In the genomic region with DNA sequence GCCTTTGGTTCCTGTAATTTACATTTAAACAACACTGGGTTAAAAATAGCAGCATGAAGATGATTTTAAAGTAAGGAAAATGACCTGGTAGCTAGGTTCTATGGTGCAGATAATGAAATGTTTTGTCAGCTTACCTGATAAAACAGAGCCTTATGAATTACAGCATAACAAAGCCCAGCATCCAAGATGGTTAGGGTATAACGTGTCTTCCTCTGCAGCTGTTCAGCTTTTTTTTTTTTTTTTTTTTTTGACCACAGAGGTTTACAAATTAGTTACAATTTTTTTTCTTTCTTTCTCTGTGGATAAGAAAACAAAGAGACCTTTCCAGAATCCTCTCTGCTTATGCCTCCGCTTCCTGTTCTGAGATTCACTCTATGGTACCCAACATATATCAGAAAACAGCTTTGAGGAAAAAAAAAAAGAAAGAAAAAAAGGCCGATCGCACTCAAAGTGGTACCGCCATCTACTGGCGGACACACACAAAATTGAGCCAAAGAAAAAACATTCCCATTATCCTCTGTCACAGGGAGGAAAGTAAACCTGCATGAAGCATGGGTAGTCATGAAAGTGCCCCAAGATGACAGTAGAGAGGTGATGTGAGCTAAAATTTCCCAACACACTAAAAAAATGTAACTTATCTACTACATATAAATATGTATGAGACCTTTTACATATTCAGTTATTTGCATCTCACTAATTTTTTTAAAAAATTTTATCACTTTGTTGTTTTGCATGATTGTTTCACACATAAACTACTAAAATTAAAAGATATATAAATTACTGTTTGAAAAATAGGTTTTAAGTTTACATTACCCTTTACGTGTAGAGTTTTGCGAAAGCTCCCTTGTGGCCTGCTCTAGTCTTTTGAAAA, we compare ENCODE assay signal across 8 cellular contexts. TPM values are rescaled to one million over a fixed set of nuclear protein-coding genes. Genes with fewer than 3 reads are reported as not detected.
DNase-seq lines count a peak whose midpoint lies in the region; ATAC-seq and TF ChIP-seq lines count a peak whose summit lies in the region.

Gene SCN3A (minus strand): TSS at position 362 of the 871 bp plus-strand sequence. CDS start 27,656 bp downstream, outside the sequence.

- WGBS in spleen, 5 donors: 20 to 24% (median 23%) methylated on average over 8 of the region's 8 CpGs

- intact Hi-C loops in spleen (cut with DNase I; ENCODE audit: low total_unique reads): no loop called here

- H3K9ac ChIP-seq in BLaER1 treated with 17β-estradiol and CSF1 and Interleukin-3, amounts not matched to agents 10 nM and 100 nM: no peak within 1 kb of the TSS; a peak in 1 of 22 replicates

- H3K27ac Mint-ChIP-seq in activated CD8-positive, alpha-beta T cell treated with anti-CD3 and anti-CD28 coated beads, Interleukin-2, amount 10 ng/mL, durations not matched to agents 7 days and 5 days: no peak within 1 kb of the TSS
- no peak within 1 kb of the TSS for H3K27ac Mint-ChIP-seq in stimulated activated effector memory CD8-positive, alpha-beta T cell treated with anti-CD3 and anti-CD28 coated beads, Interleukin-12 subunit alpha, Interleukin-12 subunit beta, amount 100 ng/mL, for 72 hours

- peak; percentile 16 for DNase-seq in NCI-H2107 (lab: John Stamatoyannopoulos, UW)
- peak; percentile 28 for DNase-seq in activated CD8-positive, alpha-beta T cell treated with anti-CD3 and anti-CD28 coated beads, Interleukin-2, amount 10 ng/mL, durations not matched to agents 7 days and 5 days
- DNase-seq in hippocampal formation (lab: John Stamatoyannopoulos, UW): peak; percentile 9 to 54
- no peak for DNase-seq in spleen
- DNase-seq in stimulated activated effector memory CD8-positive, alpha-beta T cell treated with anti-CD3 and anti-CD28 coated beads, Interleukin-12 subunit alpha, Interleukin-12 subunit beta, amount 100 ng/mL, for 72 hours (ENCODE audit: low spot score in 2 of 2): no peak

- ATAC-seq in GM18511 (IDR thresholded peaks at IDR 0.05; ENCODE audit: unreplicated experiment) (peak; percentile 70), HG03039 (IDR thresholded peaks at IDR 0.05; ENCODE audit: unreplicated experiment) (peak; percentile 43)
- ATAC-seq in activated CD8-positive, alpha-beta T cell treated with anti-CD3 and anti-CD28 coated beads, Interleukin-2, amount 10 ng/mL, durations not matched to agents 7 days and 5 days: no peak
- no peak for ATAC-seq in stimulated activated effector memory CD8-positive, alpha-beta T cell treated with anti-CD3 and anti-CD28 coated beads, Interleukin-12 subunit alpha, Interleukin-12 subunit beta, amount 100 ng/mL, for 72 hours

- POLR2A ChIA-PET in activated CD8-positive, alpha-beta T cell treated with anti-CD3 and anti-CD28 coated beads, Interleukin-2, amount 10 ng/mL, durations not matched to agents 7 days and 5 days (lab: Charles Lee): no interaction called here

- no peaks in the 10 kb centered on the region for H3K27me3 Mint-ChIP-seq in activated CD8-positive, alpha-beta T cell treated with anti-CD3 and anti-CD28 coated beads, Interleukin-2, amount 10 ng/mL, durations not matched to agents 7 days and 5 days (ENCODE audit: low read depth)

- no peaks in the 10 kb centered on the region for H3K9me3 Mint-ChIP-seq in activated CD8-positive, alpha-beta T cell treated with anti-CD3 and anti-CD28 coated beads, Interleukin-2, amount 10 ng/mL, durations not matched to agents 7 days and 5 days (ENCODE audit: insufficient read depth)
- H3K9me3 Mint-ChIP-seq in stimulated activated effector memory CD8-positive, alpha-beta T cell treated with anti-CD3 and anti-CD28 coated beads, Interleukin-12 subunit alpha, Interleukin-12 subunit beta, amount 100 ng/mL, for 72 hours: no peaks in the 10 kb centered on the region

- H3K27me3 ChIP-seq in BLaER1 treated with 17β-estradiol and CSF1 and Interleukin-3, amounts not matched to agents 10 nM and 100 nM: no peaks in the 10 kb centered on the region
- no peaks in the 10 kb centered on the region for H3K27me3 ChIP-seq in spleen (replicated peaks in 1 of 7)

- H4K20me1 ChIP-seq in BLaER1 treated with 17β-estradiol and CSF1 and Interleukin-3, amounts not matched to agents 10 nM and 100 nM: no peaks in the 10 kb centered on the region

- H3K27ac ChIP-seq in BLaER1 treated with 17β-estradiol and CSF1 and Interleukin-3, amounts not matched to agents 10 nM and 100 nM: no peak within 1 kb of the TSS
- H3K27ac ChIP-seq in spleen: no peak within 1 kb of the TSS

- H3K4me1 ChIP-seq in BLaER1 treated with 17β-estradiol and CSF1 and Interleukin-3, amounts not matched to agents 10 nM and 100 nM: peaks cover 0 to 14% (median 4%) of the 10 kb centered on the region in 10 experiments; a peak in 10 of 20 replicates
- H3K4me1 ChIP-seq in spleen: peaks cover 0 to 16% (median 0%) of the 10 kb centered on the region in 6 donors

- H3K4me2 ChIP-seq in BLaER1 treated with 17β-estradiol and CSF1 and Interleukin-3, amounts not matched to agents 10 nM and 100 nM: peak within 1 kb of the TSS; percentile 11 to 59 (median 47); a peak in 16 of 22 replicates

- no peaks in the 10 kb centered on the region for H3K36me3 ChIP-seq in BLaER1 treated with 17β-estradiol and CSF1 and Interleukin-3, amounts not matched to agents 10 nM and 100 nM
- no peaks in the 10 kb centered on the region for H3K36me3 ChIP-seq in spleen

- H3K36me3 Mint-ChIP-seq in activated CD8-positive, alpha-beta T cell treated with anti-CD3 and anti-CD28 coated beads, Interleukin-2, amount 10 ng/mL, durations not matched to agents 7 days and 5 days (ENCODE audit: low read depth): no peaks in the 10 kb centered on the region
- no peaks in the 10 kb centered on the region for H3K36me3 Mint-ChIP-seq in stimulated activated effector memory CD8-positive, alpha-beta T cell treated with anti-CD3 and anti-CD28 coated beads, Interleukin-12 subunit alpha, Interleukin-12 subunit beta, amount 100 ng/mL, for 72 hours

- peaks cover 0 to 7% (median 0%) of the 10 kb centered on the region in 11 experiments; a peak in 1 of 22 replicates for H3K9me3 ChIP-seq in BLaER1 treated with 17β-estradiol and CSF1 and Interleukin-3, amounts not matched to agents 10 nM and 100 nM (replicated peaks in 1 of 11)
- no peaks in the 10 kb centered on the region for H3K9me3 ChIP-seq in spleen

- H3K4me1 Mint-ChIP-seq in activated CD8-positive, alpha-beta T cell treated with anti-CD3 and anti-CD28 coated beads, Interleukin-2, amount 10 ng/mL, durations not matched to agents 7 days and 5 days (ENCODE audit: low read depth): peaks cover 4% of the 10 kb centered on the region
- H3K4me1 Mint-ChIP-seq in stimulated activated effector memory CD8-positive, alpha-beta T cell treated with anti-CD3 and anti-CD28 coated beads, Interleukin-12 subunit alpha, Interleukin-12 subunit beta, amount 100 ng/mL, for 72 hours: no peaks in the 10 kb centered on the region

- TF ChIP-seq POLR2A in spleen (IDR thresholded peaks at IDR 0.05): no peak

- no peak within 1 kb of the TSS for H3K4me3 Mint-ChIP-seq in activated CD8-positive, alpha-beta T cell treated with anti-CD3 and anti-CD28 coated beads, Interleukin-2, amount 10 ng/mL, durations not matched to agents 7 days and 5 days
- H3K4me3 Mint-ChIP-seq in stimulated activated effector memory CD8-positive, alpha-beta T cell treated with anti-CD3 and anti-CD28 coated beads, Interleukin-12 subunit alpha, Interleukin-12 subunit beta, amount 100 ng/mL, for 72 hours: no peak within 1 kb of the TSS

- H3K4me3 ChIP-seq in BLaER1 treated with 17β-estradiol and CSF1 and Interleukin-3, amounts not matched to agents 10 nM and 100 nM: peak within 1 kb of the TSS in 3 of 10 experiments; percentile 19 to 29 (median 28); a peak in 4 of 20 replicates
- peak within 1 kb of the TSS in 2 of 8 donors; percentile 1 to 45 for H3K4me3 ChIP-seq in spleen

- CTCF ChIA-PET in activated CD8-positive, alpha-beta T cell treated with anti-CD3 and anti-CD28 coated beads, Interleukin-2, amount 10 ng/mL, durations not matched to agents 7 days and 5 days (lab: Charles Lee): interaction anchor here (0.8 to 2.9 kb wide), 5 partner anchors 33 to 466 kb away, joined by 3 to 22 read pairs (median 4); no protein-coding TSS in a partner anchor

- peak in 9 of 11 experiments; percentile 17 to 61 (median 54) for TF ChIP-seq CTCF in spleen (IDR thresholded peaks at IDR 0.05 in 8 of 11, conservative IDR thresholded peaks at IDR 0.05 in 3 of 11)

RNA-seq across cellular contexts. Expression of gene SCN3A, which starts in this region (rescaled TPM):
- not detected for total RNA-seq in activated CD8-positive, alpha-beta T cell treated with anti-CD3 and anti-CD28 coated beads, Interleukin-2, amount 10 ng/mL, durations not matched to agents 7 days and 5 days
- total RNA-seq in spleen: 10 to 100 TPM in 1 of 7 donors, 1 to 10 TPM in 6; 2.6 to 13.9 (median 5.2) TPM
- polyA plus RNA-seq in spleen: 1 to 10 TPM; 1.2 to 1.3 (median 1.3) TPM

Comparison
In these comparisons a context has a peak if more than half of its experiments do, and no peak if none do; other contexts are left out.
1. Peak in DNase-seq in activated CD8-positive, alpha-beta T cell treated with anti-CD3 and anti-CD28 coated beads, Interleukin-2, amount 10 ng/mL, durations not matched to agents 7 days and 5 days; RNA of the gene not detected or under 1 TPM.
2. ATAC-seq: peak in GM18511 (single experiment) and HG03039 (single experiment); none in activated CD8-positive, alpha-beta T cell treated with anti-CD3 and anti-CD28 coated beads, Interleukin-2, amount 10 ng/mL, durations not matched to agents 7 days and 5 days (single experiment) and stimulated activated effector memory CD8-positive, alpha-beta T cell treated with anti-CD3 and anti-CD28 coated beads, Interleukin-12 subunit alpha, Interleukin-12 subunit beta, amount 100 ng/mL, for 72 hours (single experiment).
3. DNase-seq: peak in NCI-H2107 (single experiment) and hippocampal formation (2 of 2); none in spleen (single experiment) and stimulated activated effector memory CD8-positive, alpha-beta T cell treated with anti-CD3 and anti-CD28 coated beads, Interleukin-12 subunit alpha, Interleukin-12 subunit beta, amount 100 ng/mL, for 72 hours (0 of 2).